Comparison of ENCODE assay signal across 8 cellular contexts in genomic region chr20:37804584-37805566, GRCh38.
DNase-seq lines count a peak whose midpoint lies in the region; ATAC-seq, FAIRE-seq and TF ChIP-seq lines count a peak whose summit lies in the region.

No MANE protein-coding gene starts in this region.

- no peak overlapping the region for H2AFZ ChIP-seq in Karpas-422 (ENCODE audit: low read length)

- DNase-seq in GM12891 (ENCODE audit: insufficient read length, low spot score) (peak; percentile 5), Karpas-422 (peak; percentile 89), globus pallidus (ENCODE audit: low spot score) (peak; percentile 73), D721Med (ENCODE audit: insufficient read length, low spot score) (no peak), AG20443 (ENCODE audit: low spot score) (no peak), A673 (ENCODE audit: low spot score) (no peak)
- DNase-seq in stimulated activated CD4-positive, alpha-beta T cell treated with anti-CD3 and anti-CD28 coated beads, Interleukin-2, amount 100 ng/mL, for 48 hours: no peak

- H3K27ac ChIP-seq in Karpas-422 (ENCODE audit: low read length) (peak overlapping the region; percentile 99), A673 (ENCODE audit: low read depth, low read length, poor library complexity, severe bottlenecking) (no peak overlapping the region)

- H3K9me2 ChIP-seq in Karpas-422 (replicated peaks; ENCODE audit: insufficient read depth, low read length): no peaks in the 10 kb centered on the region

- peak overlapping the region; percentile 83 for H3K4me2 ChIP-seq in Karpas-422 (ENCODE audit: low read depth, low read length, poor library complexity, severe bottlenecking)

- peak; percentile 93 for FAIRE-seq in GM12891 (lab: Jason Lieb, UNC)
- FAIRE-seq in D721Med (lab: Jason Lieb, UNC): no peak

- H3K79me2 ChIP-seq in Karpas-422 (ENCODE audit: low read length): peaks cover 65% of the 10 kb centered on the region

- peaks cover 31% of the 10 kb centered on the region for H3K36me3 ChIP-seq in Karpas-422 (ENCODE audit: insufficient read depth, low read length)
- no peaks in the 10 kb centered on the region for H3K36me3 ChIP-seq in A673 (ENCODE audit: insufficient read depth, low read length, poor library complexity, severe bottlenecking)

- H3K4me1 ChIP-seq in Karpas-422 (ENCODE audit: low read length) (peaks cover 100% of the 10 kb centered on the region), A673 (ENCODE audit: insufficient read depth, low read length, poor library complexity, severe bottlenecking) (no peaks in the 10 kb centered on the region)

- CTCF ChIA-PET in A673 (lab: Charles Lee): interaction anchor here (0.6 kb wide), 1 partner anchor 10 kb away, joined by 6 read pairs; no protein-coding TSS in a partner anchor

- intact Hi-C loops in A673 (cut with micrococcal nuclease; ENCODE audit: unreplicated experiment): no loop called here

- ATAC-seq in GM21515 (IDR thresholded peaks at IDR 0.05; ENCODE audit: unreplicated experiment): peak; percentile 54

- BruUV-seq in A673 (replicated peaks; lab: Mats Ljungman, UMichigan): no TSS peak

- H3K9me3 ChIP-seq in Karpas-422 (ENCODE audit: low read length) (no peaks in the 10 kb centered on the region), A673 (ENCODE audit: low read depth, low read length, poor library complexity, severe bottlenecking) (no peaks in the 10 kb centered on the region)

- H3K9ac ChIP-seq in Karpas-422 (ENCODE audit: low read length): peak overlapping the region; percentile 66

- no peaks in the 10 kb centered on the region for H4K20me1 ChIP-seq in Karpas-422 (ENCODE audit: insufficient read depth, low read depth, low read length)

- no peak for TF ChIP-seq CTCF in D721Med (IDR thresholded peaks at IDR 0.05; ENCODE audit: insufficient read depth, missing control alignments)
- no peak for TF ChIP-seq CTCF in A673 (conservative IDR thresholded peaks at IDR 0.05; ENCODE audit: low read depth, low read length)

- no peaks in the 10 kb centered on the region for H3K27me3 ChIP-seq in Karpas-422 (ENCODE audit: low read length)
- H3K27me3 ChIP-seq in A673 (replicated peaks; ENCODE audit: insufficient read depth, low read depth, low read length, poor library complexity): no peaks in the 10 kb centered on the region

- H3K4me3 ChIP-seq in Karpas-422 (ENCODE audit: low read length) (peak overlapping the region; percentile 50), A673 (ENCODE audit: low read depth, low read length, poor library complexity, severe bottlenecking) (no peak overlapping the region)

- POLR2A ChIA-PET in A673 (lab: Charles Lee; ENCODE audit: low non-redundant PET): no interaction called here

- no peak for TF ChIP-seq POLR2A in GM12891 (IDR thresholded peaks at IDR 0.05; ENCODE audit: low read depth, low read length)

TF ChIP-seq in GM12891, 5 proteins besides CTCF, POLR2A, EP300 and RAD21:
- no peak; the same call in 1 of the 2 replicates for TF ChIP-seq POU2F2 (IDR thresholded peaks at IDR 0.05; ENCODE audit: low read depth, low read length)
- TF ChIP-seq PAX5 (IDR thresholded peaks at IDR 0.05; ENCODE audit: insufficient read depth, low read length, severe bottlenecking): no peak
- no peak for TF ChIP-seq TAF1 (IDR thresholded peaks at IDR 0.05; ENCODE audit: low read depth, low read length)
- TF ChIP-seq SPI1 (IDR thresholded peaks at IDR 0.05; ENCODE audit: low read depth, low read length): peak; percentile 77
- TF ChIP-seq POLR2AphosphoS5 (IDR thresholded peaks at IDR 0.05; ENCODE audit: low read depth, low read length): 0 out of 2 replicates have a peak, but pooled peaks have one; percentile 39

Comparison
In these comparisons a context has a peak if more than half of its experiments do, and no peak if none do; other contexts are left out.
1. DNase-seq: peak in GM12891 (single experiment), Karpas-422 (single experiment) and globus pallidus (single experiment); none in D721Med (single experiment), AG20443 (single experiment), stimulated activated CD4-positive, alpha-beta T cell treated with anti-CD3 and anti-CD28 coated beads, Interleukin-2, amount 100 ng/mL, for 48 hours (0 of 2) and A673 (single experiment).